ENCODE assay signal across 16 cellular contexts in genomic region chr6:160108077-160108476, GRCh38. TPM values are rescaled to one million over a fixed set of nuclear protein-coding genes. Genes with fewer than 3 reads are reported as not detected.
"Had no signal": no experiment of that assay in that cellular context is flagged by ENCODE, and none has a peak within 500 bp of the region (broad histone marks: within the 10 kb centered on the region; RNA-seq: fewer than 3 reads in every experiment).

No MANE protein-coding gene starts in this region.

- H3K27ac Mint-ChIP-seq: activated naive CD4-positive, alpha-beta T cell treated with anti-CD3 and anti-CD28 coated beads, Interleukin-2, amount 10 ng/mL, durations not matched to agents 7 days and 5 days; activated T-helper 2 cell treated with anti-CD3 and anti-CD28 coated beads, Interferon-gamma antibody, Interleukin-2, Interleukin-4, amounts not matched to agents 10 μg/mL and 5 μg/mL and 100 μg/mL, durations not matched to agents 14 hours and 24 hours and 36 hours; endodermal cell had no signal

- H3K9me3 ChIP-seq: gastrocnemius medialis, heart left ventricle, lower lobe of right lung, SJSA1, transverse colon had no signal

- DNase-seq: activated CD4-positive, alpha-beta T cell treated with anti-CD3 and anti-CD28 coated beads for 1 hour; activated naive CD4-positive, alpha-beta T cell treated with anti-CD3 and anti-CD28 coated beads, Interleukin-2, amount 10 ng/mL, durations not matched to agents 7 days and 5 days; endodermal cell; erythroblast; gastrocnemius medialis; heart left ventricle; left cardiac atrium; lower lobe of right lung; stimulated activated CD4-positive, alpha-beta T cell treated with anti-CD3 and anti-CD28 coated beads, Interleukin-4, amount 100 ng/mL, for 1 hour; stimulated activated naive CD4-positive, alpha-beta T cell; T-helper 9 cell; transverse colon had no signal

- H3K4me3 ChIP-seq: gastrocnemius medialis, heart left ventricle, lower lobe of right lung, SJSA1, transverse colon had no signal

- ATAC-seq: gastrocnemius medialis, heart left ventricle, left cardiac atrium, lower lobe of right lung had no signal

- H3K9me3 Mint-ChIP-seq: activated naive CD4-positive, alpha-beta T cell treated with anti-CD3 and anti-CD28 coated beads, Interleukin-2, amount 10 ng/mL, durations not matched to agents 7 days and 5 days; activated T-helper 2 cell treated with anti-CD3 and anti-CD28 coated beads, Interferon-gamma antibody, Interleukin-2, Interleukin-4, amounts not matched to agents 10 μg/mL and 5 μg/mL and 100 μg/mL, durations not matched to agents 14 hours and 24 hours and 36 hours; endodermal cell had no signal

- H3K4me1 ChIP-seq: gastrocnemius medialis, lower lobe of right lung, parathyroid adenoma, SJSA1, transverse colon had no signal

- H3K4me3 Mint-ChIP-seq: activated naive CD4-positive, alpha-beta T cell treated with anti-CD3 and anti-CD28 coated beads, Interleukin-2, amount 10 ng/mL, durations not matched to agents 7 days and 5 days; endodermal cell had no signal

- H3K27ac ChIP-seq: gastrocnemius medialis, heart left ventricle, lower lobe of right lung, parathyroid adenoma, SJSA1, transverse colon had no signal

- H3K27me3 Mint-ChIP-seq: activated naive CD4-positive, alpha-beta T cell treated with anti-CD3 and anti-CD28 coated beads, Interleukin-2, amount 10 ng/mL, durations not matched to agents 7 days and 5 days had no signal

- H3K27me3 ChIP-seq: gastrocnemius medialis, heart left ventricle, SJSA1, transverse colon had no signal

RNA-seq across cellular contexts. Expression of gene SLC22A1, which starts 13.5 kb away (rescaled TPM):
- total RNA-seq: dermis microvascular lymphatic vessel endothelial cell, SJSA1 had no signal
